Comparison of ENCODE assay signal across 20 cellular contexts in genomic region chr17:63925615-63926014, GRCh38. TPM values are rescaled to one million over a fixed set of nuclear protein-coding genes. Genes with fewer than 3 reads are reported as not detected.
A peak's percentile ranks its signal among the peaks of the same experiment; 100 is the strongest.
DNase-seq lines count a peak whose midpoint lies in the region; ATAC-seq and TF ChIP-seq lines count a peak whose summit lies in the region.
"Had no signal": no experiment of that assay in that cellular context is flagged by ENCODE, and none has a peak within 500 bp of the region (broad histone marks: within the 10 kb centered on the region; RNA-seq: fewer than 3 reads in every experiment).

No MANE protein-coding gene starts in this region.

- H3K27me3 Mint-ChIP-seq in CD4-positive, alpha-beta T cell: no peaks in the 10 kb centered on the region
- H3K27me3 Mint-ChIP-seq: activated CD4-positive, alpha-beta T cell treated with anti-CD3 and anti-CD28 coated beads, Interleukin-2, amount 10 ng/mL, durations not matched to agents 24 days and 14 days; central memory CD8-positive, alpha-beta T cell had no signal

- H3K4me3 Mint-ChIP-seq in CD4-positive, alpha-beta T cell: no peak overlapping the region
- H3K4me3 Mint-ChIP-seq: activated CD4-positive, alpha-beta T cell treated with anti-CD3 and anti-CD28 coated beads, Interleukin-2, amount 10 ng/mL, durations not matched to agents 24 days and 14 days; central memory CD8-positive, alpha-beta T cell had no signal

- POLR2A ChIA-PET in CD4-positive, alpha-beta T cell (lab: Charles Lee): interaction anchor here (1.0 kb wide), 1 partner anchor 95 kb away, joined by 3 read pairs; the partner anchor contains the start of gene ICAM2

- peak; percentile 60 for TF ChIP-seq POLR2A in Raji (IDR thresholded peaks at IDR 0.05; ENCODE audit: insufficient read depth, low read depth, low read length)

- no peak overlapping the region for H3K27ac Mint-ChIP-seq in CD4-positive, alpha-beta T cell
- H3K27ac Mint-ChIP-seq: activated CD4-positive, alpha-beta T cell treated with anti-CD3 and anti-CD28 coated beads, Interleukin-2, amount 10 ng/mL, durations not matched to agents 24 days and 14 days had no signal

- CTCF ChIA-PET in CD4-positive, alpha-beta T cell (lab: Charles Lee): interaction anchor here (0.6 kb wide), 1 partner anchor 44 kb away, joined by 3 read pairs; the partner anchor contains the start of gene GH2

- intact Hi-C loops in CD4-positive, alpha-beta T cell (cut with DNase I, micrococcal nuclease): no loop called here
- intact Hi-C loops in mucosa of descending colon (cut with DNase I, micrococcal nuclease) (no loop called here), sciatic nerve (cut with DNase I) (no loop called here)

- no peaks in the 10 kb centered on the region for H3K9me3 Mint-ChIP-seq in CD4-positive, alpha-beta T cell
- H3K9me3 Mint-ChIP-seq: activated CD4-positive, alpha-beta T cell treated with anti-CD3 and anti-CD28 coated beads, Interleukin-2, amount 10 ng/mL, durations not matched to agents 24 days and 14 days; central memory CD8-positive, alpha-beta T cell had no signal

- no peaks in the 10 kb centered on the region for H3K36me3 ChIP-seq in mucosa of descending colon (ENCODE audit: low read depth)
- H3K36me3 ChIP-seq: esophagus squamous epithelium, pancreas had no signal

- peaks cover 7% of the 10 kb centered on the region for H3K36me3 Mint-ChIP-seq in CD4-positive, alpha-beta T cell (ENCODE audit: low read depth)

- no peak for DNase-seq in CD4-positive, alpha-beta T cell
- peak in 1 of 3 donors; percentile 68 for DNase-seq in mucosa of descending colon
- DNase-seq in superior temporal gyrus (ENCODE audit: extremely low spot score): no peak
- DNase-seq in sciatic nerve (ENCODE audit: low spot score): no peak
- DNase-seq: activated CD4-positive, alpha-beta T cell treated with anti-CD3 and anti-CD28 coated beads, Interleukin-2, amount 10 ng/mL, durations not matched to agents 24 days and 14 days; activated gamma-delta T cell treated with Interleukin-2 at 50 U/mL for 16 hours; esophagus squamous epithelium; GF-D8; MV-4-11; NCI-H526 treated with DMSO at 0.1 percent for 48 hours; substantia nigra had no signal

- peaks cover 6% of the 10 kb centered on the region for H3K4me1 Mint-ChIP-seq in CD4-positive, alpha-beta T cell (ENCODE audit: low read depth)

- peak overlapping the region; percentile 16 for H3K27ac ChIP-seq in CD4-positive, alpha-beta T cell (ENCODE audit: low read depth, low read length)
- H3K27ac ChIP-seq: esophagus squamous epithelium, pancreas, SK-N-MC had no signal

- H3K9me3 ChIP-seq in CD4-positive, alpha-beta T cell (ENCODE audit: control insufficient read depth, low read length): no peaks in the 10 kb centered on the region
- H3K9me3 ChIP-seq in mucosa of descending colon: no peaks in the 10 kb centered on the region
- H3K9me3 ChIP-seq: esophagus squamous epithelium, pancreas had no signal

- ATAC-seq in CD4-positive, alpha-beta T cell (ENCODE audit: poor library complexity): no peak
- ATAC-seq in GM18909 (IDR thresholded peaks at IDR 0.05; ENCODE audit: poor library complexity, unreplicated experiment) (peak; percentile 34), mucosa of descending colon (peak; percentile 32), GM21825 (IDR thresholded peaks at IDR 0.05; ENCODE audit: unreplicated experiment) (no peak), sciatic nerve (no peak)
- no peak for ATAC-seq in activated CD4-positive, CD25-positive, alpha-beta regulatory T cell treated with anti-CD3 and anti-CD28 coated beads, Interleukin-2, amount 50 U/mL, for 24 hours
- ATAC-seq: pancreas had no signal

- no peaks in the 10 kb centered on the region for H3K27me3 ChIP-seq in CD4-positive, alpha-beta T cell (ENCODE audit: control insufficient read depth, insufficient read depth, low read length)
- H3K27me3 ChIP-seq: esophagus squamous epithelium, pancreas had no signal

- no peak for TF ChIP-seq CTCF in CD4-positive, alpha-beta T cell (IDR thresholded peaks at IDR 0.05)
- no peak for TF ChIP-seq CTCF in mucosa of descending colon (IDR thresholded peaks at IDR 0.05)

- no peaks in the 10 kb centered on the region for H3K4me1 ChIP-seq in mucosa of descending colon (ENCODE audit: low read depth)
- H3K4me1 ChIP-seq: pancreas had no signal

- H3K4me3 ChIP-seq in mucosa of descending colon: no peak overlapping the region
- H3K4me3 ChIP-seq: esophagus squamous epithelium, pancreas, SK-N-MC had no signal

RNA-seq across cellular contexts. Expression of gene CD79B, which starts 6.5 kb away (rescaled TPM):
- 1 to 10 TPM; 5.3 to 5.5 TPM for total RNA-seq in CD4-positive, alpha-beta T cell
- 1 to 10 TPM in 2 of 3 donors, under 1 TPM in 1; 0.70 to 2.4 (median 1.4) TPM for total RNA-seq in mucosa of descending colon
- total RNA-seq in sciatic nerve: 5.3 TPM
- total RNA-seq: lung microvascular endothelial cell had no signal

RNA-seq across cellular contexts. Expression of gene GH1, which starts 7.0 kb away (rescaled TPM):
- not detected for total RNA-seq in CD4-positive, alpha-beta T cell
- total RNA-seq in mucosa of descending colon (not detected), sciatic nerve (not detected)
- total RNA-seq: activated CD4-positive, alpha-beta T cell treated with anti-CD3 and anti-CD28 coated beads, Interleukin-2, amount 10 ng/mL, durations not matched to agents 24 days and 14 days; aorta; esophagus squamous epithelium; lung microvascular endothelial cell; pancreas had no signal

RNA-seq across cellular contexts. Expression of gene CSHL1, which starts 14.6 kb away (rescaled TPM):
- not detected for total RNA-seq in CD4-positive, alpha-beta T cell
- total RNA-seq in mucosa of descending colon (not detected), sciatic nerve (not detected)
- total RNA-seq: activated CD4-positive, alpha-beta T cell treated with anti-CD3 and anti-CD28 coated beads, Interleukin-2, amount 10 ng/mL, durations not matched to agents 24 days and 14 days; aorta; esophagus squamous epithelium; lung microvascular endothelial cell; pancreas had no signal

RNA-seq across cellular contexts. Expression of gene CSH1, which starts 29.2 kb away (rescaled TPM):
- total RNA-seq in CD4-positive, alpha-beta T cell: not detected
- total RNA-seq in mucosa of descending colon (not detected), sciatic nerve (not detected)
- total RNA-seq: activated CD4-positive, alpha-beta T cell treated with anti-CD3 and anti-CD28 coated beads, Interleukin-2, amount 10 ng/mL, durations not matched to agents 24 days and 14 days; aorta; esophagus squamous epithelium; lung microvascular endothelial cell; pancreas had no signal

RNA-seq across cellular contexts. Expression of gene GH2, which starts 43.9 kb away (rescaled TPM):
- not detected for total RNA-seq in CD4-positive, alpha-beta T cell
- total RNA-seq in mucosa of descending colon (not detected), sciatic nerve (not detected)
- total RNA-seq: activated CD4-positive, alpha-beta T cell treated with anti-CD3 and anti-CD28 coated beads, Interleukin-2, amount 10 ng/mL, durations not matched to agents 24 days and 14 days; aorta; esophagus squamous epithelium; lung microvascular endothelial cell; pancreas had no signal

Comparison
In these comparisons a context has a peak if more than half of its experiments do, and no peak if none do; other contexts are left out.
1. ATAC-seq: peak in GM18909 (single experiment) and mucosa of descending colon (single experiment); none in CD4-positive, alpha-beta T cell (single experiment), activated CD4-positive, CD25-positive, alpha-beta regulatory T cell treated with anti-CD3 and anti-CD28 coated beads, Interleukin-2, amount 50 U/mL, for 24 hours (0 of 2), GM21825 (single experiment) and sciatic nerve (single experiment).